Comparison of ENCODE assay signal across 1 cellular context in genomic region chr12:116737774-116738657, GRCh38.
TF ChIP-seq lines count a peak whose summit lies in the region.

A gene with protein sequence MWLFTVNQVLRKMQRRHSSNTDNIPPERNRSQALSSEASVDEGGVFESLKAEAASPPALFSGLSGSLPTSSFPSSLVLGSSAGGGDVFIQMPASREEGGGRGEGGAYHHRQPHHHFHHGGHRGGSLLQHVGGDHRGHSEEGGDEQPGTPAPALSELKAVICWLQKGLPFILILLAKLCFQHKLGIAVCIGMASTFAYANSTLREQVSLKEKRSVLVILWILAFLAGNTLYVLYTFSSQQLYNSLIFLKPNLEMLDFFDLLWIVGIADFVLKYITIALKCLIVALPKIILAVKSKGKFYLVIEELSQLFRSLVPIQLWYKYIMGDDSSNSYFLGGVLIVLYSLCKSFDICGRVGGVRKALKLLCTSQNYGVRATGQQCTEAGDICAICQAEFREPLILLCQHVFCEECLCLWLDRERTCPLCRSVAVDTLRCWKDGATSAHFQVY (plus strand): TSS chr12:116738315. CDS start chr12:116740498, 2,183 bp downstream.
A gene with protein sequence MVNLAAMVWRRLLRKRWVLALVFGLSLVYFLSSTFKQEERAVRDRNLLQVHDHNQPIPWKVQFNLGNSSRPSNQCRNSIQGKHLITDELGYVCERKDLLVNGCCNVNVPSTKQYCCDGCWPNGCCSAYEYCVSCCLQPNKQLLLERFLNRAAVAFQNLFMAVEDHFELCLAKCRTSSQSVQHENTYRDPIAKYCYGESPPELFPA (minus strand): TSS chr12:116738069. CDS start chr12:116737900, 169 bp downstream.

TF ChIP-seq in WTC11, 78 proteins besides CTCF, POLR2A, EP300 and RAD21 (continued from another document and continues in another):
- TF ChIP-seq, protein P1, sequence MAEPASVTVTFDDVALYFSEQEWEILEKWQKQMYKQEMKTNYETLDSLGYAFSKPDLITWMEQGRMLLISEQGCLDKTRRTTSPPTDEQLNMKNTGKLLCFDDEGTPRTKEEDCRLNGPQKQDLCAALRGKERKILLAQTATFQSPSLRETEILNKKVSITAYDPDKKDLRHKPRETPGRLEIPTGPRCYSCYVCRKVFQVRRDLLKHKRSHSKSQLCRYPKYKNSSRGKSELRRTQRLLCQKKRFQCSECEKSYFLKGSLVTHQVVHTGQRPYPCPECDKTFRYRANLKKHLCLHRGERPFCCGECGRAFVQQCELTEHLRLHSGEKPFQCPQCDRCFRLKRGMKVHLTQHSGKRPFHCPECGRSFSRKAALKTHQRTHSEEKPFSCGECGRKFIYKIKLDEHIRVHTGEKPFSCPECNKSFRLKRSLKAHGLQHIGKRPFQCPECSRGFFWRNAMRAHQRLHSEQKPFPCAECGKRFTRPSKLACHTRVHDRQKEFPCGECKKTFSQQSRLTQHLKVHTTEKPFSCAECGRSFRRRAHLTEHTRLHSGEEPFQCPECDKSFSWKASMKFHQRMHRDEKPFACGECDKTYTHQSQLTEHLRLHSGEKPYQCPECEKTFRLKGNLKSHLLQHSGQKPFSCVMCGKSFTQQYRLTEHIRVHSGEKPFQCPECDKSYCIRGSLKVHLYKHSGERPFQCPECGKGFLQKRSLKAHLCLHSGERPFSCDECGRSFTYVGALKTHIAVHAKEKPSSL (CRISPR knock-in tag; conservative IDR thresholded peaks at IDR 0.05) = no peak
- no peak for TF ChIP-seq OVOL2 (CRISPR knock-in tag; IDR thresholded peaks at IDR 0.05; ENCODE audit: borderline replicate concordance)
- TF ChIP-seq ZSCAN18 (CRISPR knock-in tag; IDR thresholded peaks at IDR 0.05) = no peak
- no peak for TF ChIP-seq SMAD4 (CRISPR knock-in tag; IDR thresholded peaks at IDR 0.05)
- TF ChIP-seq SOX15 (CRISPR knock-in tag; IDR thresholded peaks at IDR 0.05) = no peak
- TF ChIP-seq ZNF396 (CRISPR knock-in tag; IDR thresholded peaks at IDR 0.05; ENCODE audit: borderline replicate concordance) = no peak
- 0 out of 2 replicates have a peak, but pooled peaks have one; percentile 38 for TF ChIP-seq ZNF416 (CRISPR knock-in tag; IDR thresholded peaks at IDR 0.05)
- no peak for TF ChIP-seq JUN (CRISPR knock-in tag; IDR thresholded peaks at IDR 0.05)
- TF ChIP-seq ATF1 (CRISPR knock-in tag; IDR thresholded peaks at IDR 0.05) = no peak
- TF ChIP-seq E2F1 (CRISPR knock-in tag; IDR thresholded peaks at IDR 0.05) = no peak
- TF ChIP-seq SMAD3 (CRISPR knock-in tag; IDR thresholded peaks at IDR 0.05; ENCODE audit: borderline replicate concordance) = no peak
- TF ChIP-seq CREB1 (CRISPR knock-in tag; IDR thresholded peaks at IDR 0.05) = no peak
- no peak for TF ChIP-seq STAT6 (CRISPR knock-in tag; conservative IDR thresholded peaks at IDR 0.05; ENCODE audit: low read depth)
- TF ChIP-seq FOXP4 (CRISPR knock-in tag; IDR thresholded peaks at IDR 0.05) = 0 out of 2 replicates have a peak, but pooled peaks have one; percentile 19
- TF ChIP-seq TCF7 (CRISPR knock-in tag; IDR thresholded peaks at IDR 0.05; ENCODE audit: low read depth) = no peak
- TF ChIP-seq PREB (CRISPR knock-in tag; IDR thresholded peaks at IDR 0.05; ENCODE audit: borderline replicate concordance) = no peak
- no peak for TF ChIP-seq EMX1 (CRISPR knock-in tag; IDR thresholded peaks at IDR 0.05)
- TF ChIP-seq TEAD1 (CRISPR knock-in tag; IDR thresholded peaks at IDR 0.05) = no peak
- no peak for TF ChIP-seq MLX (CRISPR knock-in tag; IDR thresholded peaks at IDR 0.05)
- no peak for TF ChIP-seq ZNF232 (CRISPR knock-in tag; IDR thresholded peaks at IDR 0.05)
- TF ChIP-seq, protein P2, sequence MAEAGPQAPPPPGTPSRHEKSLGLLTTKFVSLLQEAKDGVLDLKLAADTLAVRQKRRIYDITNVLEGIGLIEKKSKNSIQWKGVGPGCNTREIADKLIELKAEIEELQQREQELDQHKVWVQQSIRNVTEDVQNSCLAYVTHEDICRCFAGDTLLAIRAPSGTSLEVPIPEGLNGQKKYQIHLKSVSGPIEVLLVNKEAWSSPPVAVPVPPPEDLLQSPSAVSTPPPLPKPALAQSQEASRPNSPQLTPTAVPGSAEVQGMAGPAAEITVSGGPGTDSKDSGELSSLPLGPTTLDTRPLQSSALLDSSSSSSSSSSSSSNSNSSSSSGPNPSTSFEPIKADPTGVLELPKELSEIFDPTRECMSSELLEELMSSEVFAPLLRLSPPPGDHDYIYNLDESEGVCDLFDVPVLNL (CRISPR knock-in tag; IDR thresholded peaks at IDR 0.05; ENCODE audit: borderline replicate concordance, low read depth) = 0 out of 2 replicates have a peak, but pooled peaks have one; percentile 47
- TF ChIP-seq IRF2 (CRISPR knock-in tag; IDR thresholded peaks at IDR 0.05; ENCODE audit: borderline replicate concordance, low read depth) = no peak
- TF ChIP-seq ARID4B (CRISPR knock-in tag; IDR thresholded peaks at IDR 0.05; ENCODE audit: borderline replicate concordance) = no peak
- TF ChIP-seq, protein P3, sequence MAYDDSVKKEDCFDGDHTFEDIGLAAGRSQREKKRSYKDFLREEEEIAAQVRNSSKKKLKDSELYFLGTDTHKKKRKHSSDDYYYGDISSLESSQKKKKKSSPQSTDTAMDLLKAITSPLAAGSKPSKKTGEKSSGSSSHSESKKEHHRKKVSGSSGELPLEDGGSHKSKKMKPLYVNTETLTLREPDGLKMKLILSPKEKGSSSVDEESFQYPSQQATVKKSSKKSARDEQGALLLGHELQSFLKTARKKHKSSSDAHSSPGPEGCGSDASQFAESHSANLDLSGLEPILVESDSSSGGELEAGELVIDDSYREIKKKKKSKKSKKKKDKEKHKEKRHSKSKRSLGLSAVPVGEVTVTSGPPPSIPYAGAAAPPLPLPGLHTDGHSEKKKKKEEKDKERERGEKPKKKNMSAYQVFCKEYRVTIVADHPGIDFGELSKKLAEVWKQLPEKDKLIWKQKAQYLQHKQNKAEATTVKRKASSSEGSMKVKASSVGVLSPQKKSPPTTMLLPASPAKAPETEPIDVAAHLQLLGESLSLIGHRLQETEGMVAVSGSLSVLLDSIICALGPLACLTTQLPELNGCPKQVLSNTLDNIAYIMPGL (CRISPR knock-in tag; IDR thresholded peaks at IDR 0.05) = peak; percentile 29; the same call in 1 of the 2 replicates
- TF ChIP-seq GRHL2 (CRISPR knock-in tag; IDR thresholded peaks at IDR 0.05; ENCODE audit: insufficient replicate concordance, severe bottlenecking) = no peak
- TF ChIP-seq PRRX2 (CRISPR knock-in tag; IDR thresholded peaks at IDR 0.05) = no peak
- TF ChIP-seq, protein P4, sequence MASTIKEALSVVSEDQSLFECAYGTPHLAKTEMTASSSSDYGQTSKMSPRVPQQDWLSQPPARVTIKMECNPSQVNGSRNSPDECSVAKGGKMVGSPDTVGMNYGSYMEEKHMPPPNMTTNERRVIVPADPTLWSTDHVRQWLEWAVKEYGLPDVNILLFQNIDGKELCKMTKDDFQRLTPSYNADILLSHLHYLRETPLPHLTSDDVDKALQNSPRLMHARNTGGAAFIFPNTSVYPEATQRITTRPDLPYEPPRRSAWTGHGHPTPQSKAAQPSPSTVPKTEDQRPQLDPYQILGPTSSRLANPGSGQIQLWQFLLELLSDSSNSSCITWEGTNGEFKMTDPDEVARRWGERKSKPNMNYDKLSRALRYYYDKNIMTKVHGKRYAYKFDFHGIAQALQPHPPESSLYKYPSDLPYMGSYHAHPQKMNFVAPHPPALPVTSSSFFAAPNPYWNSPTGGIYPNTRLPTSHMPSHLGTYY (CRISPR knock-in tag; IDR thresholded peaks at IDR 0.05) = no peak
- TF ChIP-seq IRF1 (CRISPR knock-in tag; IDR thresholded peaks at IDR 0.05) = no peak
- no peak for TF ChIP-seq GTF2I (CRISPR knock-in tag; conservative IDR thresholded peaks at IDR 0.05)
